40 cellular contexts compared by ENCODE assay signal in the genomic region with DNA sequence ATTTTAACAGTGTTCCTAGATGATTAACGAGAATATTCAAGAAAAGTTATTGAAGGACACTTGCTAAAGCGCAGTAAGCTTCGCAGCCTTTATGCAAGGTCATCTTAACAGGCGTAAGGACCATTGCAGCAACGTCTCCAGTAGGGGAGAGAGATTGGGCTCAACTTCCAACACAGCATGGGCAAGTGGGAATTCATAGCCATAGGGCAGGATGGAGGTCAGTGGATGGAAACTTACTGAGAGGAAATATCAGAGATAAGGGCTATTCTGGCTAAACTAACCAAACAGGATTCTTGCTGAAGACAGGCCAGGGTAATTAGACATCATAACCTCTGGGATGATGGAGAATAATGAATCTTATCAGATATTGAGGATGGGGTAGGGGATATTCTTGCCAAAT.
"Had no signal": no experiment of that assay in that cellular context is flagged by ENCODE, and none has a peak within 500 bp of the region (broad histone marks: within the 10 kb centered on the region; RNA-seq: fewer than 3 reads in every experiment).

No MANE protein-coding gene starts in this region.

- H3K4me1 Mint-ChIP-seq: activated B cell treated with CpG ODN at 0.5 μM for 24 hours; activated naive CD4-positive, alpha-beta T cell treated with anti-CD3 and anti-CD28 coated beads, Interleukin-2, amount 10 ng/mL, durations not matched to agents 7 days and 5 days; central memory CD8-positive, alpha-beta T cell had no signal

- H3K27ac ChIP-seq: brain microvascular endothelial cell, cardiac muscle cell, Peyer's patch, VCaP had no signal

- H3K9me3 Mint-ChIP-seq: activated B cell treated with CpG ODN at 0.5 μM for 24 hours; activated CD4-positive, alpha-beta memory T cell treated with anti-CD3 and anti-CD28 coated beads, Interleukin-2, amount 10 ng/mL, durations not matched to agents 7 days and 5 days; activated naive CD4-positive, alpha-beta T cell treated with anti-CD3 and anti-CD28 coated beads, Interleukin-2, amount 10 ng/mL, durations not matched to agents 7 days and 5 days; activated naive CD8-positive, alpha-beta T cell treated with anti-CD3 and anti-CD28 coated beads, Interleukin-2, amount 50 U/mL, for 24 hours; central memory CD8-positive, alpha-beta T cell had no signal

- H3K36me3 Mint-ChIP-seq: activated naive CD4-positive, alpha-beta T cell treated with anti-CD3 and anti-CD28 coated beads, Interleukin-2, amount 10 ng/mL, durations not matched to agents 7 days and 5 days; activated naive CD8-positive, alpha-beta T cell had no signal

- DNase-seq: activated B cell treated with CpG ODN at 0.5 μM for 24 hours; activated CD4-positive, alpha-beta memory T cell treated with anti-CD3 and anti-CD28 coated beads, Interleukin-2, amount 10 ng/mL, durations not matched to agents 7 days and 5 days; activated CD4-positive, alpha-beta T cell treated with anti-CD3 and anti-CD28 coated beads for 48 hours; activated CD4-positive, CD25-positive, alpha-beta regulatory T cell treated with anti-CD3 and anti-CD28 coated beads, Interleukin-2, amount 50 U/mL, for 72 hours; activated CD8-positive, alpha-beta memory T cell treated with anti-CD3 and anti-CD28 coated beads for 24 hours; activated CD8-positive, alpha-beta memory T cell treated with anti-CD3 and anti-CD28 coated beads, Interleukin-2, amount 10 ng/mL, durations not matched to agents 7 days and 5 days; activated CD8-positive, alpha-beta memory T cell treated with anti-CD3 and anti-CD28 coated beads, Interleukin-2, amount 50 U/mL, for 48 hours; activated effector memory CD4-positive, alpha-beta T cell treated with Interleukin-2 at 50 U/mL for 16 hours; activated naive CD4-positive, alpha-beta T cell treated with anti-CD3 and anti-CD28 coated beads, Interleukin-2, amount 10 ng/mL, durations not matched to agents 7 days and 5 days; activated naive CD8-positive, alpha-beta T cell treated with anti-CD3 and anti-CD28 coated beads, Interleukin-2, amount 50 U/mL, for 24 hours; activated T-cell treated with anti-CD3 and anti-CD28 coated beads, Interleukin-2, amount 50 U/mL, for 48 hours; anterior cingulate cortex; brain microvascular endothelial cell; KG1; MM.1S; MV-4-11; NCI-H1092; NCI-H1417; NCI-H146; NCI-H187; NCI-H2029 treated with DMSO at 0.1 percent for 48 hours; NCI-H2107; NCI-H2171; NCI-H510A; NCI-H526; NCI-H748 treated with DMSO at 0.1 percent for 48 hours; NK-92 treated with Interleukin-12 subunit alpha and Interleukin-12 subunit beta, amount 100 ng/mL, for 24 hours; PC-3; Peyer's patch; RPMI8226; SIG-M5; SW 1271; T-helper 1 cell; T-helper 2 cell; T-helper 9 cell had no signal

- H3K27ac Mint-ChIP-seq: activated B cell treated with CpG ODN at 0.5 μM for 24 hours; activated CD4-positive, alpha-beta memory T cell treated with anti-CD3 and anti-CD28 coated beads, Interleukin-2, amount 10 ng/mL, durations not matched to agents 7 days and 5 days; activated CD8-positive, alpha-beta memory T cell treated with anti-CD3 and anti-CD28 coated beads, Interleukin-2, amount 10 ng/mL, durations not matched to agents 7 days and 5 days; activated naive CD4-positive, alpha-beta T cell treated with anti-CD3 and anti-CD28 coated beads, Interleukin-2, amount 10 ng/mL, durations not matched to agents 7 days and 5 days; activated naive CD8-positive, alpha-beta T cell; activated naive CD8-positive, alpha-beta T cell treated with anti-CD3 and anti-CD28 coated beads, Interleukin-2, amount 50 U/mL, for 24 hours had no signal

- ATAC-seq: activated CD8-positive, alpha-beta memory T cell treated with anti-CD3 and anti-CD28 coated beads, Interleukin-2, amount 10 ng/mL, durations not matched to agents 7 days and 5 days; activated naive CD8-positive, alpha-beta T cell treated with anti-CD3 and anti-CD28 coated beads, Interleukin-2, amount 50 U/mL, for 24 hours; PC-3; SK-N-SH treated with all-trans-retinoic acid at 6 μM for 48 hours had no signal

- H3K4me3 Mint-ChIP-seq: activated B cell treated with CpG ODN at 0.5 μM for 24 hours; activated CD4-positive, alpha-beta memory T cell treated with anti-CD3 and anti-CD28 coated beads, Interleukin-2, amount 10 ng/mL, durations not matched to agents 7 days and 5 days; activated CD8-positive, alpha-beta memory T cell treated with anti-CD3 and anti-CD28 coated beads, Interleukin-2, amount 10 ng/mL, durations not matched to agents 7 days and 5 days; activated naive CD4-positive, alpha-beta T cell treated with anti-CD3 and anti-CD28 coated beads, Interleukin-2, amount 10 ng/mL, durations not matched to agents 7 days and 5 days; activated naive CD8-positive, alpha-beta T cell; activated naive CD8-positive, alpha-beta T cell treated with anti-CD3 and anti-CD28 coated beads, Interleukin-2, amount 50 U/mL, for 24 hours; central memory CD8-positive, alpha-beta T cell had no signal

- H3K4me3 ChIP-seq: cardiac muscle cell, Peyer's patch had no signal

- H3K36me3 ChIP-seq: brain microvascular endothelial cell, cardiac muscle cell had no signal

- H3K27me3 ChIP-seq: brain microvascular endothelial cell, cardiac muscle cell, Peyer's patch had no signal

- H3K4me1 ChIP-seq: Peyer's patch had no signal

- H3K9me3 ChIP-seq: Peyer's patch had no signal

- H3K27me3 Mint-ChIP-seq: activated B cell treated with CpG ODN at 0.5 μM for 24 hours; activated CD4-positive, alpha-beta memory T cell treated with anti-CD3 and anti-CD28 coated beads, Interleukin-2, amount 10 ng/mL, durations not matched to agents 7 days and 5 days; activated CD8-positive, alpha-beta memory T cell treated with anti-CD3 and anti-CD28 coated beads, Interleukin-2, amount 10 ng/mL, durations not matched to agents 7 days and 5 days had no signal
